9 cellular contexts compared by ENCODE assay signal in the genomic region with DNA sequence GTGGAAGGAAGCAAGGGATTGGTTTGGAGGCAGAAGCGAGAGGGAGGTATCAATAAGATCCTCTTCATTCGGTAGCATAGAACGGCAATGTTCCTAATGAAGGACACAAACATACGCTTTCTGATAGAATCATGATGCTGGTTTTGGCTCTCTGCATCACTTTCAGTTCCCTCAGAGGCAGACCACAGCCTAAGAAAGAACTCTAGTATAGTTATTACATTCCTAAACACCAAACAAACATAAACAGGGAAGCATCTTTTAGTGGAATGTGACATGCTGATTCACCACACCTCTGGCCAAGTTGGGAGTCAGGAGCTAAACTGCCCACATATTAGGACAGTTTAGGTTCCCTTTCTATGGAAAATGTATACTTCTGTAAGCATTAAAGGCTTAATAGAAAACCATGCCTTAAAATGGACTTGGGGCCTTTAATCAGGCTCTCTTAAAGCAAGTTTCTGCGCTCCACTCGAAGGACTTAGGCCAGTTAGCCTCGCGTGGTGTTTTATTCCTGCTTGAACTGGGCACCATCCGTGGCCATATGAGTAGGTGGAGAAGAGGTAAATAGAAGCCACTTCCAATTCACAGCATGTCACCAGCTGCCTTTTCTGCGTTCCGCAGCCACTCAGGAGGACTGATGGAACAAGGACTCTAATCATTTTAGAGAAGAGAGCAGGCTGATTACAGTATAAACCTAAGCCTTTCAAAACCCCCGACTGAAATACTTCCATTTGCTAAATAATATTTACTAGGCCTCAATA. TPM values are rescaled to one million over a fixed set of nuclear protein-coding genes. Genes with fewer than 3 reads are reported as not detected.
DNase-seq lines count a peak whose midpoint lies in the region; ATAC-seq and TF ChIP-seq lines count a peak whose summit lies in the region.
"Had no signal": no experiment of that assay in that cellular context is flagged by ENCODE, and none has a peak within 500 bp of the region (broad histone marks: within the 10 kb centered on the region; RNA-seq: fewer than 3 reads in every experiment).

No MANE protein-coding gene starts in this region.

- CTCF ChIA-PET in CD8-positive, alpha-beta T cell (lab: Charles Lee), result no interaction called here

- H3K9me3 Mint-ChIP-seq in CD8-positive, alpha-beta T cell, result no peaks in the 10 kb centered on the region

- intact Hi-C loops in CD8-positive, alpha-beta T cell (cut with DNase I, micrococcal nuclease), result no loop called here
- intact Hi-C loops in left ventricle myocardium superior (cut with micrococcal nuclease), result no loop called here

- no peak overlapping the region for H3K27ac ChIP-seq in CD8-positive, alpha-beta T cell (ENCODE audit: low read depth, low read length)

- no peaks in the 10 kb centered on the region for H3K27me3 Mint-ChIP-seq in CD8-positive, alpha-beta T cell (ENCODE audit: low read depth)

- no peak for ATAC-seq in CD8-positive, alpha-beta T cell
- peak; percentile 61 for ATAC-seq in GM19455 (IDR thresholded peaks at IDR 0.05; ENCODE audit: unreplicated experiment)
- peak; percentile 49 for ATAC-seq in left ventricle myocardium superior
- ATAC-seq in HG03135 (IDR thresholded peaks at IDR 0.05; ENCODE audit: unreplicated experiment), result no peak

- H3K27me3 ChIP-seq in CD8-positive, alpha-beta T cell (ENCODE audit: insufficient read depth, low read length), result no peaks in the 10 kb centered on the region
- no peaks in the 10 kb centered on the region for H3K27me3 ChIP-seq in MG63

- POLR2A ChIA-PET in CD8-positive, alpha-beta T cell (lab: Charles Lee), result interaction anchor here (1.0 kb wide), 1 partner anchor 58 kb away, joined by 4 read pairs; no protein-coding TSS in a partner anchor

- H3K4me3 ChIP-seq in CD8-positive, alpha-beta T cell (ENCODE audit: low read depth, low read length), result no peak overlapping the region
- no peak overlapping the region for H3K4me3 ChIP-seq in MG63

- H3K4me1 ChIP-seq in CD8-positive, alpha-beta T cell (ENCODE audit: insufficient read depth, low read length), result peaks cover 9% of the 10 kb centered on the region

- peaks cover 68% of the 10 kb centered on the region for H3K36me3 Mint-ChIP-seq in CD8-positive, alpha-beta T cell

- H3K9me3 ChIP-seq in CD8-positive, alpha-beta T cell (ENCODE audit: low read length), result no peaks in the 10 kb centered on the region
- H3K9me3 ChIP-seq in MG63, result no peaks in the 10 kb centered on the region

- H3K4me1 Mint-ChIP-seq in CD8-positive, alpha-beta T cell (ENCODE audit: low read depth), result peaks cover 22% of the 10 kb centered on the region

- TF ChIP-seq CTCF in CD8-positive, alpha-beta T cell (IDR thresholded peaks at IDR 0.05), result no peak

- H3K36me3 ChIP-seq in CD8-positive, alpha-beta T cell (ENCODE audit: insufficient read depth, low read length), result peaks cover 4% of the 10 kb centered on the region
- H3K36me3 ChIP-seq in MG63, result no peaks in the 10 kb centered on the region; the same call in 1 of the 2 replicates

- peak overlapping the region; percentile 6 for H3K27ac Mint-ChIP-seq in CD8-positive, alpha-beta T cell

- no peak overlapping the region for H3K4me3 Mint-ChIP-seq in CD8-positive, alpha-beta T cell

- DNase-seq in CD8-positive, alpha-beta T cell, result no peak
- DNase-seq in MG63 (peak; percentile 75), left ventricle myocardium superior (no peak), COLO829 (ENCODE audit: low spot score) (no peak), activated gamma-delta T cell treated with Interleukin-2 at 50 U/mL for 16 hours (no peak)
- DNase-seq in activated effector memory CD4-positive, alpha-beta T cell treated with Interleukin-2 at 50 U/mL for 16 hours, result no peak
- DNase-seq: NCI-H526 treated with DMSO at 0.1 percent for 48 hours had no signal

RNA-seq across cellular contexts. Expression of a gene that starts 53.7 kb away (rescaled TPM):
- total RNA-seq in CD8-positive, alpha-beta T cell, result 100 to 1,000 TPM; 118 to 125 TPM
- 69.0 and 158 TPM in 2 replicates for total RNA-seq in MG63 (2014; rRNA removed; shearing (Covaris generic); ENCODE audit: low replicate concordance)
- 37.7 TPM for total RNA-seq in left ventricle myocardium superior

Comparison
In these comparisons a context has a peak if more than half of its experiments do, and no peak if none do; other contexts are left out.
1. ATAC-seq: peak in GM19455 (single experiment) and left ventricle myocardium superior (single experiment); none in CD8-positive, alpha-beta T cell (single experiment) and HG03135 (single experiment).